In the genomic region with DNA sequence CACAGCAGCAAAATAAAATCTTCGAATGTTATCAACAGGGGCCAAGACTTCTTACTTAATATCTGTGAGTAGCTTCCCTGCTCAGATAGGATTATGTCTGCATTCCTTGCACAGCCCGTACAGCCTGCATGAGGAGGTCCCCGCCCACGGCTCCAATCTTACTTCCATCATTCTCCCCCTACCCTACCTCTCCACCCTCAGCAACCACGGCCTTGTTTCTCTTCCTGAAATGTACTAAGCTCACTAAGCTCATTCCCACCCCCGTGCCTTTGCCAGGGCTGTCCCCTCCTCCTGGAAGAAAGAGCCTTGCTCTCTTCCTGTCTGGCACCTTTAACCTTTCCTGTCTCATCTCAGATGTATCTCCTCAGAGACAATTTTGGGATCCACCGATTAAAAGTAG, we compare ENCODE assay signal across 10 cellular contexts.
A peak's percentile ranks its signal among the peaks of the same experiment; 100 is the strongest.
DNase-seq lines count a peak whose midpoint lies in the region; ATAC-seq, FAIRE-seq and TF ChIP-seq lines count a peak whose summit lies in the region.
"Had no signal": no experiment of that assay in that cellular context is flagged by ENCODE, and none has a peak within 500 bp of the region (broad histone marks: within the 10 kb centered on the region; RNA-seq: fewer than 3 reads in every experiment).

No MANE protein-coding gene starts in this region.

- no peak overlapping the region for H3K4me3 ChIP-seq in DND-41 (ENCODE audit: low read depth in 1 of 2, low read length in 2 of 2)

- no peaks in the 10 kb centered on the region for H3K79me2 ChIP-seq in DND-41 (ENCODE audit: insufficient read depth, low read length)

- ATAC-seq in DND-41 (ENCODE audit: insufficient read depth, low read depth) (no peak), natural killer cell (no peak), GM18502 (IDR thresholded peaks at IDR 0.05; ENCODE audit: poor library complexity, unreplicated experiment) (no peak), HG03108 (IDR thresholded peaks at IDR 0.05; ENCODE audit: unreplicated experiment) (no peak)
- ATAC-seq: WTC11 had no signal

- H3K36me3 Mint-ChIP-seq in activated naive CD8-positive, alpha-beta T cell treated with anti-CD3 and anti-CD28 coated beads for 36 hours = peaks cover 3% of the 10 kb centered on the region
- peaks cover 11% of the 10 kb centered on the region for H3K36me3 Mint-ChIP-seq in natural killer cell

- H3K9me3 ChIP-seq in DND-41 (ENCODE audit: insufficient read depth, low read length, severe bottlenecking) = peaks cover 3% of the 10 kb centered on the region

- no peaks in the 10 kb centered on the region for H3K27me3 Mint-ChIP-seq in activated naive CD8-positive, alpha-beta T cell treated with anti-CD3 and anti-CD28 coated beads for 36 hours
- peaks cover 4 to 14% of the 10 kb centered on the region in 2 donors for H3K27me3 Mint-ChIP-seq in natural killer cell (ENCODE audit: low read depth in 2 of 2)

- FAIRE-seq in HTR-8/SVneo (lab: Jason Lieb, UNC) = peak; percentile 64
- FAIRE-seq: endometrium had no signal

- no peak overlapping the region for H3K9ac ChIP-seq in DND-41 (ENCODE audit: low read depth, low read length)

- H3K27ac Mint-ChIP-seq in activated naive CD8-positive, alpha-beta T cell treated with anti-CD3 and anti-CD28 coated beads for 36 hours = peak overlapping the region; percentile 95
- peak overlapping the region; percentile 93 to 95 for H3K27ac Mint-ChIP-seq in natural killer cell
- H3K27ac Mint-ChIP-seq: WTC11 had no signal

- peaks cover 13% of the 10 kb centered on the region for H3K9me3 Mint-ChIP-seq in activated naive CD8-positive, alpha-beta T cell treated with anti-CD3 and anti-CD28 coated beads for 36 hours
- peaks cover 0 to 2% of the 10 kb centered on the region in 2 donors for H3K9me3 Mint-ChIP-seq in natural killer cell

- TF ChIP-seq CTCF in DND-41 (IDR thresholded peaks at IDR 0.05; ENCODE audit: borderline replicate concordance, extremely low read depth, low read length, poor library complexity, severe bottlenecking) = no peak
- no peak for TF ChIP-seq CTCF in natural killer cell (IDR thresholded peaks at IDR 0.05)

- H3K4me1 ChIP-seq in DND-41 (ENCODE audit: insufficient read depth, low read length) = peaks cover 23% of the 10 kb centered on the region

- H3K4me3 Mint-ChIP-seq in activated naive CD8-positive, alpha-beta T cell treated with anti-CD3 and anti-CD28 coated beads for 36 hours = no peak overlapping the region
- peak overlapping the region; percentile 89 for H3K4me3 Mint-ChIP-seq in natural killer cell
- H3K4me3 Mint-ChIP-seq: WTC11 had no signal

- H3K36me3 ChIP-seq in DND-41 (ENCODE audit: insufficient read depth, low read length) = no peaks in the 10 kb centered on the region

- H4K20me1 ChIP-seq in DND-41 (ENCODE audit: insufficient read depth, low read length) = no peaks in the 10 kb centered on the region

- intact Hi-C loops in natural killer cell (cut with micrococcal nuclease) = no loop called here

- no peak for DNase-seq in DND-41
- DNase-seq in HTR-8/SVneo (ENCODE audit: insufficient read length, low spot score) = no peak
- no peak for DNase-seq in activated naive CD8-positive, alpha-beta T cell treated with anti-CD3 and anti-CD28 coated beads for 36 hours
- no peak for DNase-seq in natural killer cell
- DNase-seq in hypothalamus (lab: John Stamatoyannopoulos, UW) = no peak
- DNase-seq in NCI-H2171 (lab: John Stamatoyannopoulos, UW) = no peak

- H3K4me2 ChIP-seq in DND-41 (ENCODE audit: insufficient read depth, low read length) = peak overlapping the region; percentile 57; the same call in 1 of the 2 replicates

- H3K4me1 Mint-ChIP-seq in activated naive CD8-positive, alpha-beta T cell treated with anti-CD3 and anti-CD28 coated beads for 36 hours = peaks cover 37% of the 10 kb centered on the region
- H3K4me1 Mint-ChIP-seq in natural killer cell = peaks cover 29 to 39% of the 10 kb centered on the region in 2 donors

- H2AFZ ChIP-seq in DND-41 (ENCODE audit: low read depth, low read length) = no peak overlapping the region

- H3K27me3 ChIP-seq in DND-41 (ENCODE audit: insufficient read depth, low read length, poor library complexity) = peaks cover 5% of the 10 kb centered on the region

- no peak overlapping the region for H3K27ac ChIP-seq in DND-41 (ENCODE audit: low read length)
